In the genomic region with DNA sequence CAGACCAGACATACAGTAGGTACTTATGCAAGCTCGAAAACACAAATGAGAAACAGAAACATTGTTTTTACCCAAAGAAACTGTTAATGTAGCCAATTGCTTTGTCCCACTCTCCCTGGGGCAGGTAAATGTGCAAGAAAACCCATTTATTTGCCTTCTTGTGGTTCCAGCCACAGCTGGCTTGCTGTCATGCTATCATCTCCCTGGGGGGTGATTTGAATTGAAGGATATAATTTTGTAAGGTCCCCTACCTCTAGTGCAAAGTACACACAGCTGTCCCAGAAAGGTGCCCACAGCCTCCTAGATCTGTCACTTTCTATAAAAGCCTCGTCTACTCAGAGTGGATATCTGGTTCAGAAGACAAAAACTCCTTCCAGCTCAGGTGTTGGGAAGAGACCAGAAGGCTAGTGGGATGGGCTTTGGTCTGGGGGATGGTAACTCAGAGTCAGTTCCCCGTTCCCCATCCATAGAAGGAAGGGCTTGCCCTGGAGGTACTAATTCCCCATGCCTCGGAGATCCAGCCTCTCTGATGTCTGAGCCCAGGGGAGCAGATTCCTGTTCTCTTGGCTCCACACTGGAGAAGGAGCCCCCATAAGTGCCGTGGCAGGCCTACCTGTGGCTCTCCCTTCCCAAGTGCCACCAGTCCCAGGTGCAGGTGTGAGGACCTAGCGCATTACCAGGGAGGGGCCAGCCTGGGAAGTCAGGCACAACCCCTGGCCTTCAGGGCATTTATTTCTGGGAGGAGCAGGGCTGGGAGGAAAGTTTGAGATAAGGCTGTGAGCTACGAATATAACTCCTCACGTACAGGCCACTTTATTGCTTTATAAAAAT, we compare ENCODE assay signal across 18 cellular contexts.
DNase-seq lines count a peak whose midpoint lies in the region; ATAC-seq and TF ChIP-seq lines count a peak whose summit lies in the region.
"Had no signal": no experiment of that assay in that cellular context is flagged by ENCODE, and none has a peak within 500 bp of the region (broad histone marks: within the 10 kb centered on the region; RNA-seq: fewer than 3 reads in every experiment).

No MANE protein-coding gene starts in this region.

- H3K4me3 ChIP-seq in muscle layer of duodenum (ENCODE audit: low read depth in 1 of 2, low read length in 2 of 2) (peak overlapping the region in 1 of 2 donors; percentile 37), WERI-Rb-1 (ENCODE audit: low read depth, low read length) (no peak overlapping the region)
- H3K4me3 ChIP-seq: adrenal gland, psoas muscle had no signal

- no peak overlapping the region for H3K4me3 Mint-ChIP-seq in stimulated activated naive B cell treated with anti-CD40 and anti-IgM and Interleukin-4, amounts not matched to agents 10 μg/mL and 1 μg/mL and 100 μg/mL, for 72 hours
- H3K4me3 Mint-ChIP-seq: activated B cell treated with CpG ODN at 0.5 μM for 24 hours; activated T-helper 17 cell treated with anti-CD3 and anti-CD28 coated beads, Interleukin-2, amount 50 U/mL, for 72 hours; naive thymus-derived CD4-positive, alpha-beta T cell had no signal

- no peaks in the 10 kb centered on the region for H3K27me3 ChIP-seq in muscle layer of duodenum (ENCODE audit: low read depth, low read length)
- no peaks in the 10 kb centered on the region for H3K27me3 ChIP-seq in WERI-Rb-1 (ENCODE audit: insufficient read depth, low read depth, severe bottlenecking)
- H3K27me3 ChIP-seq: adrenal gland had no signal

- H3K4me1 Mint-ChIP-seq in stimulated activated naive B cell treated with anti-CD40 and anti-IgM and Interleukin-4, amounts not matched to agents 10 μg/mL and 1 μg/mL and 100 μg/mL, for 72 hours = no peaks in the 10 kb centered on the region
- H3K4me1 Mint-ChIP-seq: activated B cell treated with CpG ODN at 0.5 μM for 24 hours; activated T-helper 17 cell treated with anti-CD3 and anti-CD28 coated beads, Interleukin-2, amount 50 U/mL, for 72 hours had no signal

- no peak overlapping the region for H3K27ac Mint-ChIP-seq in stimulated activated naive B cell treated with anti-CD40 and anti-IgM and Interleukin-4, amounts not matched to agents 10 μg/mL and 1 μg/mL and 100 μg/mL, for 72 hours
- H3K27ac Mint-ChIP-seq: activated B cell treated with CpG ODN at 0.5 μM for 24 hours; activated T-helper 17 cell treated with anti-CD3 and anti-CD28 coated beads, Interleukin-2, amount 50 U/mL, for 72 hours; naive thymus-derived CD4-positive, alpha-beta T cell had no signal

- peak; percentile 43 for DNase-seq in ELF-1 (ENCODE audit: low read depth, low spot score)
- DNase-seq in NCI-H187 (lab: John Stamatoyannopoulos, UW) = peak; percentile 80 to 87
- peak; percentile 65 for DNase-seq in NCI-H774 (lab: John Stamatoyannopoulos, UW)
- no peak for DNase-seq in WERI-Rb-1
- DNase-seq in RKO (ENCODE audit: low spot score) = no peak
- DNase-seq in GM19238 (ENCODE audit: insufficient read length, low spot score) = no peak
- DNase-seq in stimulated activated naive B cell treated with anti-CD40 and anti-IgM and Interleukin-4, amounts not matched to agents 10 μg/mL and 1 μg/mL and 100 μg/mL, for 72 hours = no peak
- DNase-seq: activated B cell treated with CpG ODN at 0.5 μM for 24 hours; activated CD8-positive, alpha-beta memory T cell treated with anti-CD3 and anti-CD28 coated beads for 24 hours; adrenal gland; Kasumi-1; left ventricle myocardium superior; naive thymus-derived CD4-positive, alpha-beta T cell; NCI-H446; psoas muscle; stimulated activated CD4-positive, alpha-beta T cell treated with anti-CD3 and anti-CD28 coated beads, Interleukin-15, amount 100 ng/mL, for 24 hours had no signal

- H3K36me3 ChIP-seq in muscle layer of duodenum (ENCODE audit: control insufficient read depth in 1 of 2, insufficient read depth in 2 of 2, low read length in 2 of 2) = no peaks in the 10 kb centered on the region
- H3K36me3 ChIP-seq in WERI-Rb-1 = no peaks in the 10 kb centered on the region
- H3K36me3 ChIP-seq: adrenal gland had no signal

- H3K27me3 Mint-ChIP-seq in stimulated activated naive B cell treated with anti-CD40 and anti-IgM and Interleukin-4, amounts not matched to agents 10 μg/mL and 1 μg/mL and 100 μg/mL, for 72 hours = no peaks in the 10 kb centered on the region
- H3K27me3 Mint-ChIP-seq: activated B cell treated with CpG ODN at 0.5 μM for 24 hours; activated T-helper 17 cell treated with anti-CD3 and anti-CD28 coated beads, Interleukin-2, amount 50 U/mL, for 72 hours; naive thymus-derived CD4-positive, alpha-beta T cell had no signal

- no peak for TF ChIP-seq CTCF in WERI-Rb-1 (IDR thresholded peaks at IDR 0.05; ENCODE audit: low read depth, low read length)

- peaks cover 0 to under 1% of the 10 kb centered on the region in 2 donors for H3K4me1 ChIP-seq in muscle layer of duodenum (ENCODE audit: control insufficient read depth in 1 of 2, insufficient read depth in 2 of 2, low read length in 2 of 2)
- H3K4me1 ChIP-seq: adrenal gland, psoas muscle had no signal

- H3K27ac ChIP-seq in muscle layer of duodenum (ENCODE audit: low read length) (peak overlapping the region; percentile 96), WERI-Rb-1 (no peak overlapping the region)
- H3K27ac ChIP-seq: adrenal gland, psoas muscle had no signal

- H3K9me3 Mint-ChIP-seq in stimulated activated naive B cell treated with anti-CD40 and anti-IgM and Interleukin-4, amounts not matched to agents 10 μg/mL and 1 μg/mL and 100 μg/mL, for 72 hours = no peaks in the 10 kb centered on the region
- H3K9me3 Mint-ChIP-seq: activated B cell treated with CpG ODN at 0.5 μM for 24 hours; activated T-helper 17 cell treated with anti-CD3 and anti-CD28 coated beads, Interleukin-2, amount 50 U/mL, for 72 hours; naive thymus-derived CD4-positive, alpha-beta T cell had no signal

- ATAC-seq in stimulated activated naive B cell treated with anti-CD40 and anti-IgM and Interleukin-4, amounts not matched to agents 10 μg/mL and 1 μg/mL and 100 μg/mL, for 72 hours (replicated peaks) = no peak
- ATAC-seq: activated T-helper 17 cell treated with anti-CD3 and anti-CD28 coated beads, Interleukin-2, amount 50 U/mL, for 72 hours; left ventricle myocardium superior; naive thymus-derived CD4-positive, alpha-beta T cell; psoas muscle had no signal

- H3K36me3 Mint-ChIP-seq in stimulated activated naive B cell treated with anti-CD40 and anti-IgM and Interleukin-4, amounts not matched to agents 10 μg/mL and 1 μg/mL and 100 μg/mL, for 72 hours = peaks cover 0 to 4% of the 10 kb centered on the region in 2 donors

- H3K9me3 ChIP-seq in muscle layer of duodenum (ENCODE audit: control insufficient read depth in 1 of 2, low read length in 2 of 2) (no peaks in the 10 kb centered on the region), WERI-Rb-1 (ENCODE audit: severe bottlenecking) (peaks cover 11% of the 10 kb centered on the region)
- H3K9me3 ChIP-seq: adrenal gland, psoas muscle had no signal

Comparison
In these comparisons a context has a peak if more than half of its experiments do, and no peak if none do; other contexts are left out.
1. DNase-seq: peak in ELF-1 (single experiment), NCI-H187 (2 of 2) and NCI-H774 (single experiment); none in WERI-Rb-1 (single experiment), RKO (single experiment), GM19238 (single experiment) and stimulated activated naive B cell treated with anti-CD40 and anti-IgM and Interleukin-4, amounts not matched to agents 10 μg/mL and 1 μg/mL and 100 μg/mL, for 72 hours (single experiment).